ENCODE assay signal across 10 cellular contexts in genomic region chr17:60743812-60744211, GRCh38.
DNase-seq lines count a peak whose midpoint lies in the region; ATAC-seq and TF ChIP-seq lines count a peak whose summit lies in the region.
"Had no signal": no experiment of that assay in that cellular context is flagged by ENCODE, and none has a peak within 500 bp of the region (broad histone marks: within the 10 kb centered on the region; RNA-seq: fewer than 3 reads in every experiment).

No MANE protein-coding gene starts in this region.

- DNase-seq in H4 (ENCODE audit: low spot score) (peak; percentile 48), globus pallidus (ENCODE audit: low spot score) (peak; percentile 91), retinal pigment epithelial cell (ENCODE audit: low read depth) (peak; percentile 20), NCI-H2227 (lab: John Stamatoyannopoulos, UW; ENCODE audit: unreplicated experiment) (no peak), DMS79 (lab: John Stamatoyannopoulos, UW) (no peak)
- no peak for DNase-seq in stimulated activated CD4-positive, alpha-beta T cell treated with anti-CD3 and anti-CD28 coated beads, Interleukin-1b, Interleukin-23, amount 100 ng/mL, for 48 hours
- DNase-seq: NCI-H2171 treated with DMSO at 0.1 percent for 48 hours had no signal

- peak overlapping the region; percentile 32 for H3K4me3 ChIP-seq in retinal pigment epithelial cell (ENCODE audit: low read length)

- H3K27ac ChIP-seq in VCaP = peak overlapping the region; percentile 80
- H3K27ac ChIP-seq: parathyroid adenoma had no signal

- no peak for ATAC-seq in GM19467 (IDR thresholded peaks at IDR 0.05; ENCODE audit: unreplicated experiment)

- TF ChIP-seq CTCF in VCaP (conservative IDR thresholded peaks at IDR 0.05) (no peak), retinal pigment epithelial cell (conservative IDR thresholded peaks at IDR 0.05; ENCODE audit: low read depth, low read length) (no peak)

Comparison
In these comparisons a context has a peak if more than half of its experiments do, and no peak if none do; other contexts are left out.
1. DNase-seq: peak in H4 (single experiment), globus pallidus (single experiment) and retinal pigment epithelial cell (single experiment); none in NCI-H2227 (single experiment), stimulated activated CD4-positive, alpha-beta T cell treated with anti-CD3 and anti-CD28 coated beads, Interleukin-1b, Interleukin-23, amount 100 ng/mL, for 48 hours (single experiment) and DMS79 (single experiment).